In the genomic region with DNA sequence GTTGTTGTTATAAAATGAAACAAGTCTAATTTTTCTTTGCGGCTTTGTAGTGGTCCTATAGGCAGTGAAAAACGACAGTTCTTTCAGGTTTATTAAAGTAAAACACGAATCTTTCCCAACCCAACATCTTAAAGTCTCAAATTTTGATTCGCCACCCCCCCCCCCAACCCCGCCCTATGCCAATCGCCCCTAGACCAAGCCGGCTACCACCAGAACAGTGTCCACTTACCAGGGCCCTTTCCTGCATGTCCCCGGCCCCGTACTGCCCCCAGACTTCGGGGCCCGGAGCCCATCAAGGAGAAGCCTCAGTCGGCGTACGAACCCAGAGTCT, we compare ENCODE assay signal across 8 cellular contexts. TPM values are rescaled to one million over a fixed set of nuclear protein-coding genes. Genes with fewer than 3 reads are reported as not detected.
DNase-seq lines count a peak whose midpoint lies in the region; ATAC-seq, FAIRE-seq and TF ChIP-seq lines count a peak whose summit lies in the region.

No MANE protein-coding gene starts in this region.

- H3K4me3 ChIP-seq in BLaER1 treated with 17β-estradiol and CSF1 and Interleukin-3, amounts not matched to agents 10 nM and 100 nM: peak overlapping the region; percentile 71 to 92 (median 86)
- H3K4me3 ChIP-seq in colonic mucosa (peak overlapping the region; percentile 74), neural cell (ENCODE audit: low read length) (peak overlapping the region; percentile 71)

- peaks cover 4 to 64% (median 9%) of the 10 kb centered on the region in 11 experiments; a peak in 17 of 22 replicates for H4K20me1 ChIP-seq in BLaER1 treated with 17β-estradiol and CSF1 and Interleukin-3, amounts not matched to agents 10 nM and 100 nM
- peaks cover 2% of the 10 kb centered on the region for H4K20me1 ChIP-seq in neural cell (ENCODE audit: insufficient read depth)

- peaks cover 53 to 77% (median 66%) of the 10 kb centered on the region in 10 experiments for H3K4me1 ChIP-seq in BLaER1 treated with 17β-estradiol and CSF1 and Interleukin-3, amounts not matched to agents 10 nM and 100 nM
- H3K4me1 ChIP-seq in colonic mucosa: peaks cover 4% of the 10 kb centered on the region

- no peaks in the 10 kb centered on the region for H3K9me2 ChIP-seq in neural cell (ENCODE audit: insufficient read depth, low read length)

- no peak for TF ChIP-seq CTCF in colonic mucosa (IDR thresholded peaks at IDR 0.05)
- TF ChIP-seq CTCF in neural cell (IDR thresholded peaks at IDR 0.05; ENCODE audit: poor library complexity, severe bottlenecking): no peak

- intact Hi-C loops in colonic mucosa (cut with DNase I): no loop called here

- no peak for TF ChIP-seq POLR2A in GM12891 (IDR thresholded peaks at IDR 0.05; ENCODE audit: low read depth, low read length)

- DNase-seq in HuH-7 (ENCODE audit: low spot score) (peak; percentile 30), colonic mucosa (no peak), GM12891 (ENCODE audit: insufficient read length, low spot score) (no peak), DMS53 treated with DMSO at 0.1 percent for 48 hours (lab: John Stamatoyannopoulos, UW; ENCODE audit: unreplicated experiment) (no peak), KG1 (lab: John Stamatoyannopoulos, UW) (no peak)

- H3K79me2 ChIP-seq in neural cell (replicated peaks; ENCODE audit: insufficient read depth, low read length): peaks cover 45% of the 10 kb centered on the region

- H3K27me3 ChIP-seq in BLaER1 treated with 17β-estradiol and CSF1 and Interleukin-3, amounts not matched to agents 10 nM and 100 nM: no peaks in the 10 kb centered on the region
- H3K27me3 ChIP-seq in colonic mucosa (no peaks in the 10 kb centered on the region), neural cell (ENCODE audit: insufficient read depth, low read depth, low read length) (no peaks in the 10 kb centered on the region)

- peak overlapping the region; percentile 90 to 98 (median 96) for H3K4me2 ChIP-seq in BLaER1 treated with 17β-estradiol and CSF1 and Interleukin-3, amounts not matched to agents 10 nM and 100 nM
- H3K4me2 ChIP-seq in neural cell (ENCODE audit: low read length): peak overlapping the region; percentile 94

- H3K9me3 ChIP-seq in BLaER1 treated with 17β-estradiol and CSF1 and Interleukin-3, amounts not matched to agents 10 nM and 100 nM (replicated peaks in 1 of 11): no peaks in the 10 kb centered on the region
- no peaks in the 10 kb centered on the region for H3K9me3 ChIP-seq in colonic mucosa
- no peaks in the 10 kb centered on the region for H3K9me3 ChIP-seq in neural cell (ENCODE audit: low read length)

- ATAC-seq in activated CD4-positive, CD25-positive, alpha-beta regulatory T cell treated with anti-CD3 and anti-CD28 coated beads, Interleukin-2, amount 50 U/mL, for 24 hours: no peak

- no peaks in the 10 kb centered on the region for H3F3A ChIP-seq in neural cell (ENCODE audit: insufficient read depth, low read length, poor library complexity, severe bottlenecking)

- FAIRE-seq in GM12891 (lab: Jason Lieb, UNC): no peak

- H3K36me3 ChIP-seq in BLaER1 treated with 17β-estradiol and CSF1 and Interleukin-3, amounts not matched to agents 10 nM and 100 nM: peaks cover 32 to 50% (median 40%) of the 10 kb centered on the region in 11 experiments
- H3K36me3 ChIP-seq in colonic mucosa (peaks cover 9% of the 10 kb centered on the region), neural cell (ENCODE audit: insufficient read depth, low read length) (no peaks in the 10 kb centered on the region)

- H2AFZ ChIP-seq in neural cell (ENCODE audit: low read depth, low read length): peak overlapping the region; percentile 49

- H3K9ac ChIP-seq in BLaER1 treated with 17β-estradiol and CSF1 and Interleukin-3, amounts not matched to agents 10 nM and 100 nM: peak overlapping the region; percentile 87 to 94 (median 92)
- H3K9ac ChIP-seq in colonic mucosa (ENCODE audit: low read depth in 2 of 2, low read length in 2 of 2): peak overlapping the region; percentile 95 to 97
- peak overlapping the region; percentile 79 for H3K9ac ChIP-seq in neural cell (ENCODE audit: low read length)

- TF ChIP-seq EP300 in neural cell (conservative IDR thresholded peaks at IDR 0.05; ENCODE audit: poor library complexity, severe bottlenecking): no peak

- H3K27ac ChIP-seq in BLaER1 treated with 17β-estradiol and CSF1 and Interleukin-3, amounts not matched to agents 10 nM and 100 nM: peak overlapping the region; percentile 82 to 93 (median 89); a peak in 21 of 22 replicates
- H3K27ac ChIP-seq in colonic mucosa: peak overlapping the region; percentile 85
- peak overlapping the region; percentile 76 for H3K27ac ChIP-seq in neural cell (ENCODE audit: low read length)

- no peak for TF ChIP-seq RAD21 in neural cell (conservative IDR thresholded peaks at IDR 0.05)

TF ChIP-seq in neural cell, 6 proteins besides CTCF, POLR2A, EP300 and RAD21 (continues in another document):
- TF ChIP-seq MXI1 (conservative IDR thresholded peaks at IDR 0.05; ENCODE audit: poor library complexity, severe bottlenecking) (no peak), SMC3 (conservative IDR thresholded peaks at IDR 0.05; ENCODE audit: poor library complexity) (no peak), EZH2 (IDR thresholded peaks at IDR 0.05; ENCODE audit: borderline replicate concordance, insufficient read depth, low read length, poor library complexity, severe bottlenecking) (no peak), POLR2AphosphoS5 (IDR thresholded peaks at IDR 0.05) (no peak)
- TF ChIP-seq, protein P1, sequence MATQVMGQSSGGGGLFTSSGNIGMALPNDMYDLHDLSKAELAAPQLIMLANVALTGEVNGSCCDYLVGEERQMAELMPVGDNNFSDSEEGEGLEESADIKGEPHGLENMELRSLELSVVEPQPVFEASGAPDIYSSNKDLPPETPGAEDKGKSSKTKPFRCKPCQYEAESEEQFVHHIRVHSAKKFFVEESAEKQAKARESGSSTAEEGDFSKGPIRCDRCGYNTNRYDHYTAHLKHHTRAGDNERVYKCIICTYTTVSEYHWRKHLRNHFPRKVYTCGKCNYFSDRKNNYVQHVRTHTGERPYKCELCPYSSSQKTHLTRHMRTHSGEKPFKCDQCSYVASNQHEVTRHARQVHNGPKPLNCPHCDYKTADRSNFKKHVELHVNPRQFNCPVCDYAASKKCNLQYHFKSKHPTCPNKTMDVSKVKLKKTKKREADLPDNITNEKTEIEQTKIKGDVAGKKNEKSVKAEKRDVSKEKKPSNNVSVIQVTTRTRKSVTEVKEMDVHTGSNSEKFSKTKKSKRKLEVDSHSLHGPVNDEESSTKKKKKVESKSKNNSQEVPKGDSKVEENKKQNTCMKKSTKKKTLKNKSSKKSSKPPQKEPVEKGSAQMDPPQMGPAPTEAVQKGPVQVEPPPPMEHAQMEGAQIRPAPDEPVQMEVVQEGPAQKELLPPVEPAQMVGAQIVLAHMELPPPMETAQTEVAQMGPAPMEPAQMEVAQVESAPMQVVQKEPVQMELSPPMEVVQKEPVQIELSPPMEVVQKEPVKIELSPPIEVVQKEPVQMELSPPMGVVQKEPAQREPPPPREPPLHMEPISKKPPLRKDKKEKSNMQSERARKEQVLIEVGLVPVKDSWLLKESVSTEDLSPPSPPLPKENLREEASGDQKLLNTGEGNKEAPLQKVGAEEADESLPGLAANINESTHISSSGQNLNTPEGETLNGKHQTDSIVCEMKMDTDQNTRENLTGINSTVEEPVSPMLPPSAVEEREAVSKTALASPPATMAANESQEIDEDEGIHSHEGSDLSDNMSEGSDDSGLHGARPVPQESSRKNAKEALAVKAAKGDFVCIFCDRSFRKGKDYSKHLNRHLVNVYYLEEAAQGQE (IDR thresholded peaks at IDR 0.05; ENCODE audit: borderline replicate concordance): no peak

TF ChIP-seq in GM12891, 5 proteins besides CTCF, POLR2A, EP300 and RAD21:
- TF ChIP-seq TAF1 (IDR thresholded peaks at IDR 0.05; ENCODE audit: low read depth, low read length): no peak

RNA-seq across cellular contexts. Expression of gene CHCHD1, which starts 0.3 kb away (rescaled TPM):
- total RNA-seq in colonic mucosa: 10 to 100 TPM; 33.7 to 48.5 TPM
- 82.5 and 88.8 TPM in 2 replicates for polyA plus RNA-seq in neural cell
- 17.8 and 21.2 TPM in 2 replicates for polyA minus RNA-seq in neural cell
- polyA plus RNA-seq in GM12891 (2012; ENCODE audit: low read depth, missing spikeins): 79.1 TPM

RNA-seq across cellular contexts. Expression of gene ZSWIM8, which starts 3.9 kb away (rescaled TPM):
- total RNA-seq in colonic mucosa: 10 to 100 TPM; 74.7 to 77.1 TPM
- polyA plus RNA-seq in neural cell: 69.1 and 83.2 TPM in 2 replicates
- polyA minus RNA-seq in neural cell: 59.4 and 93.7 TPM in 2 replicates
- polyA plus RNA-seq in GM12891 (2012; ENCODE audit: low read depth, missing spikeins): 51.6 TPM

RNA-seq across cellular contexts. Expression of gene NDST2, which starts 29.9 kb away (rescaled TPM):
- total RNA-seq in colonic mucosa: 10 to 100 TPM; 20.9 to 25.2 TPM
- 10.5 and 18.1 TPM in 2 replicates for polyA plus RNA-seq in neural cell
- 17.0 and 17.5 TPM in 2 replicates for polyA minus RNA-seq in neural cell
- polyA plus RNA-seq in GM12891 (2012; ENCODE audit: low read depth, missing spikeins): 14.8 TPM

RNA-seq across cellular contexts. Expression of gene SEC24C, which starts 37.3 kb away (rescaled TPM):
- 10 to 100 TPM; 66.0 to 94.8 TPM for total RNA-seq in colonic mucosa
- polyA plus RNA-seq in neural cell: 43.0 and 44.8 TPM in 2 replicates
- polyA minus RNA-seq in neural cell: 67.4 and 82.5 TPM in 2 replicates
- polyA plus RNA-seq in GM12891 (2012; ENCODE audit: low read depth, missing spikeins): 61.0 TPM
